ENCODE assay signal across 6 cellular contexts in genomic region chr9:100406962-100407361, GRCh38.
"Had no signal": no experiment of that assay in that cellular context is flagged by ENCODE, and none has a peak within 500 bp of the region (broad histone marks: within the 10 kb centered on the region; RNA-seq: fewer than 3 reads in every experiment).

No MANE protein-coding gene starts in this region.

- FAIRE-seq: HepG2, HTR-8/SVneo had no signal

- DNase-seq: IMR-90, KBM-7, KG1 had no signal

- ATAC-seq: HepG2 had no signal

- H3K27ac ChIP-seq: HL-60 had no signal
